21 cellular contexts compared by ENCODE assay signal in the genomic region with DNA sequence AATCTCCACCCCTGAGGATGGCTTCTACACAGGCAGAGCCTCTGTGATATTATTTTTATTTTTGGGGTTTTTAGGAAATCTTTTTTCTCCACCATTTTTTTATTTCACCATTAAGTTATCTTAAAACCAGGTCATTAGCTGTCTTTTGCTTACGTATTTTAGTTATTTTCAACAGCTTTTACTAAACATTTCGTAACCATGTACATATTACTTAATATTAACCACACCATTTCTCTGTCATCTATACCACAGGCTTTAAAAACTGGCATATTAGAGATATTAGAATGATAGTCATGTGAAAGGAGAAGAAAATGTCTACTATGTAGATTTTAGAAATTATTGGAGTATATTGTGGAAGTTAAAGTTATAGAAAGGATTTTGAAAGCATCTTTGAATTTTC. TPM values are rescaled to one million over a fixed set of nuclear protein-coding genes. Genes with fewer than 3 reads are reported as not detected.
"Had no signal": no experiment of that assay in that cellular context is flagged by ENCODE, and none has a peak within 500 bp of the region (broad histone marks: within the 10 kb centered on the region; RNA-seq: fewer than 3 reads in every experiment).

No MANE protein-coding gene starts in this region.

- H3K27ac ChIP-seq: lower lobe of right lung, vagina had no signal

- ATAC-seq: activated CD4-positive, alpha-beta T cell treated with anti-CD3 and anti-CD28 coated beads for 36 hours; lower lobe of right lung had no signal

- DNase-seq: activated B cell treated with CpG ODN at 0.5 μM for 24 hours; activated CD4-positive, alpha-beta memory T cell treated with anti-CD3 and anti-CD28 coated beads for 36 hours; activated CD4-positive, alpha-beta T cell treated with anti-CD3 and anti-CD28 coated beads for 36 hours; activated naive CD4-positive, alpha-beta T cell treated with Interleukin-2 at 50 U/mL for 16 hours; activated naive CD8-positive, alpha-beta T cell treated with anti-CD3 and anti-CD28 coated beads for 36 hours; activated T-cell treated with anti-CD3 and anti-CD28 coated beads, Interleukin-2, amount 50 U/mL, for 48 hours; amygdala; dermis blood vessel endothelial cell; effector CD8-positive, alpha-beta T cell; head of caudate nucleus; islet precursor cell; left colon; lower lobe of right lung; mesendoderm; naive B cell; occipital lobe; posterior cingulate gyrus; T1000; trophoblast cell had no signal

- H3K27me3 ChIP-seq: vagina had no signal

- FAIRE-seq: frontal cortex had no signal

- H3K36me3 ChIP-seq: lower lobe of right lung, vagina had no signal

- H3K4me3 ChIP-seq: lower lobe of right lung, vagina had no signal

- H3K9me3 ChIP-seq: lower lobe of right lung, vagina had no signal

RNA-seq across cellular contexts. Expression of a gene that starts 37.4 kb away (rescaled TPM):
- total RNA-seq: activated B cell treated with CpG ODN at 0.5 μM for 24 hours had no signal
